In genomic region chr2:170341684-170342631, GRCh38 we compare ENCODE assay signal across 25 cellular contexts.
A peak's percentile ranks its signal among the peaks of the same experiment; 100 is the strongest.
DNase-seq lines count a peak whose midpoint lies in the region; ATAC-seq, FAIRE-seq and TF ChIP-seq lines count a peak whose summit lies in the region.
"Had no signal": no experiment of that assay in that cellular context is flagged by ENCODE, and none has a peak within 500 bp of the region (broad histone marks: within the 10 kb centered on the region; RNA-seq: fewer than 3 reads in every experiment).

No MANE protein-coding gene starts in this region.

- no peaks in the 10 kb centered on the region for H3K4me1 ChIP-seq in kidney (ENCODE audit: control insufficient read depth in 1 of 2, insufficient read depth in 1 of 2, low read depth in 1 of 2, low read length in 2 of 2)
- H3K4me1 ChIP-seq: esophagus muscularis mucosa, psoas muscle had no signal

- TF ChIP-seq EP300 in neural cell (conservative IDR thresholded peaks at IDR 0.05; ENCODE audit: poor library complexity, severe bottlenecking) = peak; percentile 86

- peak overlapping the region; percentile 5 for H3K4me3 ChIP-seq in neural cell (ENCODE audit: low read length)
- H3K4me3 ChIP-seq in kidney (ENCODE audit: low read length in 2 of 2) = no peak overlapping the region
- H3K4me3 ChIP-seq: esophagus muscularis mucosa, psoas muscle, skin epidermis, stomach had no signal

- TF ChIP-seq RAD21 in neural cell (conservative IDR thresholded peaks at IDR 0.05) = peak; percentile 23

- H3F3A ChIP-seq in neural cell (ENCODE audit: insufficient read depth, low read length, poor library complexity, severe bottlenecking) = no peaks in the 10 kb centered on the region

- no peak for TF ChIP-seq CTCF in neural cell (IDR thresholded peaks at IDR 0.05; ENCODE audit: poor library complexity, severe bottlenecking)
- TF ChIP-seq CTCF in type B pancreatic cell (conservative IDR thresholded peaks at IDR 0.05) = no peak
- no peak for TF ChIP-seq CTCF in kidney (IDR thresholded peaks at IDR 0.05; ENCODE audit: borderline replicate concordance, extremely low read depth, insufficient read depth)

- no peaks in the 10 kb centered on the region for H3K9me2 ChIP-seq in neural cell (ENCODE audit: insufficient read depth, low read length)

- H3K4me1 Mint-ChIP-seq in activated naive CD8-positive, alpha-beta T cell treated with anti-CD3 and anti-CD28 coated beads, Interleukin-2, amount 10 ng/mL, durations not matched to agents 7 days and 5 days = peaks cover 24% of the 10 kb centered on the region
- H3K4me1 Mint-ChIP-seq in activated naive CD8-positive, alpha-beta T cell treated with anti-CD3 and anti-CD28 coated beads, Interleukin-2, amount 50 U/mL, for 24 hours = peaks cover 17% of the 10 kb centered on the region
- peaks cover 4% of the 10 kb centered on the region for H3K4me1 Mint-ChIP-seq in type B pancreatic cell (ENCODE audit: unreplicated experiment)

- peak overlapping the region; percentile 29 for H3K9ac ChIP-seq in neural cell (ENCODE audit: low read length)
- no peak overlapping the region for H3K9ac ChIP-seq in kidney (ENCODE audit: low read length in 2 of 2)

- H3K27ac ChIP-seq in neural cell (ENCODE audit: low read length) = peak overlapping the region; percentile 80
- no peak overlapping the region for H3K27ac ChIP-seq in kidney (ENCODE audit: low read depth in 2 of 2, low read length in 2 of 2)
- H3K27ac ChIP-seq: esophagus muscularis mucosa, psoas muscle, skin epidermis, stomach had no signal

- peaks cover 2% of the 10 kb centered on the region for H3K27me3 Mint-ChIP-seq in activated naive CD8-positive, alpha-beta T cell treated with anti-CD3 and anti-CD28 coated beads, Interleukin-2, amount 10 ng/mL, durations not matched to agents 7 days and 5 days
- peaks cover 6% of the 10 kb centered on the region for H3K27me3 Mint-ChIP-seq in activated naive CD8-positive, alpha-beta T cell treated with anti-CD3 and anti-CD28 coated beads, Interleukin-2, amount 50 U/mL, for 24 hours
- H3K27me3 Mint-ChIP-seq in type B pancreatic cell = no peaks in the 10 kb centered on the region

- H2AFZ ChIP-seq in neural cell (ENCODE audit: low read depth, low read length) = no peak overlapping the region

- H3K4me3 Mint-ChIP-seq in activated naive CD8-positive, alpha-beta T cell treated with anti-CD3 and anti-CD28 coated beads, Interleukin-2, amount 10 ng/mL, durations not matched to agents 7 days and 5 days = no peak overlapping the region
- H3K4me3 Mint-ChIP-seq in activated naive CD8-positive, alpha-beta T cell treated with anti-CD3 and anti-CD28 coated beads, Interleukin-2, amount 50 U/mL, for 24 hours = no peak overlapping the region
- no peak overlapping the region for H3K4me3 Mint-ChIP-seq in type B pancreatic cell
- H3K4me3 Mint-ChIP-seq: activated naive CD4-positive, alpha-beta T cell treated with anti-CD3 and anti-CD28 coated beads, Interleukin-2, amount 10 ng/mL, durations not matched to agents 7 days and 5 days; neural crest cell had no signal

- H3K4me2 ChIP-seq in neural cell (ENCODE audit: low read length) = peak overlapping the region; percentile 32

- intact Hi-C loops in kidney (cut with DNase I) = no loop called here

- no peaks in the 10 kb centered on the region for H3K9me3 Mint-ChIP-seq in activated naive CD8-positive, alpha-beta T cell treated with anti-CD3 and anti-CD28 coated beads, Interleukin-2, amount 10 ng/mL, durations not matched to agents 7 days and 5 days
- no peaks in the 10 kb centered on the region for H3K9me3 Mint-ChIP-seq in activated naive CD8-positive, alpha-beta T cell treated with anti-CD3 and anti-CD28 coated beads, Interleukin-2, amount 50 U/mL, for 24 hours
- no peaks in the 10 kb centered on the region for H3K9me3 Mint-ChIP-seq in type B pancreatic cell
- H3K9me3 Mint-ChIP-seq: activated naive CD4-positive, alpha-beta T cell treated with anti-CD3 and anti-CD28 coated beads, Interleukin-2, amount 10 ng/mL, durations not matched to agents 7 days and 5 days; neural crest cell had no signal

- no peak for FAIRE-seq in kidney (lab: Jason Lieb, UNC)
- FAIRE-seq: astrocyte, G401.6 had no signal

- no peaks in the 10 kb centered on the region for H4K20me1 ChIP-seq in neural cell (ENCODE audit: insufficient read depth)

- H3K27ac Mint-ChIP-seq in activated naive CD8-positive, alpha-beta T cell treated with anti-CD3 and anti-CD28 coated beads, Interleukin-2, amount 10 ng/mL, durations not matched to agents 7 days and 5 days = no peak overlapping the region
- no peak overlapping the region for H3K27ac Mint-ChIP-seq in activated naive CD8-positive, alpha-beta T cell treated with anti-CD3 and anti-CD28 coated beads, Interleukin-2, amount 50 U/mL, for 24 hours
- H3K27ac Mint-ChIP-seq in type B pancreatic cell = no peak overlapping the region

- H3K9me3 ChIP-seq in neural cell (ENCODE audit: low read length) = no peaks in the 10 kb centered on the region
- H3K9me3 ChIP-seq in kidney (ENCODE audit: control insufficient read depth in 1 of 2, low read length in 2 of 2) = no peaks in the 10 kb centered on the region
- H3K9me3 ChIP-seq: Caco-2, esophagus muscularis mucosa, psoas muscle, stomach had no signal

- POLR2A ChIA-PET in activated naive CD8-positive, alpha-beta T cell treated with anti-CD3 and anti-CD28 coated beads, Interleukin-2, amount 10 ng/mL, durations not matched to agents 7 days and 5 days (lab: Charles Lee) = interaction anchor here (1.4 kb wide), 1 partner anchor 13 kb away, joined by 3 read pairs; no protein-coding TSS in a partner anchor

- H3K27me3 ChIP-seq in neural cell (ENCODE audit: insufficient read depth, low read depth, low read length) = no peaks in the 10 kb centered on the region
- H3K27me3 ChIP-seq: stomach had no signal

- ATAC-seq in activated naive CD8-positive, alpha-beta T cell treated with anti-CD3 and anti-CD28 coated beads, Interleukin-2, amount 10 ng/mL, durations not matched to agents 7 days and 5 days (ENCODE audit: low read depth) = peak; percentile 58
- ATAC-seq in activated naive CD8-positive, alpha-beta T cell treated with anti-CD3 and anti-CD28 coated beads, Interleukin-2, amount 50 U/mL, for 24 hours = no peak
- ATAC-seq: left cardiac atrium, psoas muscle had no signal

- no peaks in the 10 kb centered on the region for H3K36me3 ChIP-seq in neural cell (ENCODE audit: insufficient read depth, low read length)
- H3K36me3 ChIP-seq in kidney (ENCODE audit: control insufficient read depth in 1 of 2, insufficient read depth in 2 of 2, low read length in 2 of 2) = no peaks in the 10 kb centered on the region
- H3K36me3 ChIP-seq: esophagus muscularis mucosa, stomach had no signal

- no peaks in the 10 kb centered on the region for H3K36me3 Mint-ChIP-seq in activated naive CD8-positive, alpha-beta T cell treated with anti-CD3 and anti-CD28 coated beads, Interleukin-2, amount 10 ng/mL, durations not matched to agents 7 days and 5 days
- H3K36me3 Mint-ChIP-seq in activated naive CD8-positive, alpha-beta T cell treated with anti-CD3 and anti-CD28 coated beads, Interleukin-2, amount 50 U/mL, for 24 hours (ENCODE audit: low read depth) = no peaks in the 10 kb centered on the region
- no peaks in the 10 kb centered on the region for H3K36me3 Mint-ChIP-seq in type B pancreatic cell
- H3K36me3 Mint-ChIP-seq: activated naive CD4-positive, alpha-beta T cell treated with anti-CD3 and anti-CD28 coated beads, Interleukin-2, amount 10 ng/mL, durations not matched to agents 7 days and 5 days had no signal

- no peaks in the 10 kb centered on the region for H3K79me2 ChIP-seq in neural cell (replicated peaks; ENCODE audit: insufficient read depth, low read length)

- no peak for DNase-seq in activated naive CD8-positive, alpha-beta T cell treated with anti-CD3 and anti-CD28 coated beads, Interleukin-2, amount 10 ng/mL, durations not matched to agents 7 days and 5 days
- no peak for DNase-seq in activated naive CD8-positive, alpha-beta T cell treated with anti-CD3 and anti-CD28 coated beads, Interleukin-2, amount 50 U/mL, for 24 hours
- DNase-seq in NCI-H1694 (lab: John Stamatoyannopoulos, UW) (peak; percentile 22), NCI-H82 treated with DMSO at 0.1 percent for 48 hours (lab: John Stamatoyannopoulos, UW; ENCODE audit: unreplicated experiment) (peak; percentile 64), type B pancreatic cell (ENCODE audit: extremely low spot score, unreplicated experiment) (no peak), cortex of kidney (lab: John Stamatoyannopoulos, UW) (no peak), kidney (no peak)
- DNase-seq: activated naive CD4-positive, alpha-beta T cell treated with anti-CD3 and anti-CD28 coated beads, Interleukin-2, amount 10 ng/mL, durations not matched to agents 7 days and 5 days; activated T-cell treated with anti-CD3 and anti-CD28 coated beads for 4 hours; Caco-2; effector memory CD4-positive, alpha-beta T cell; Kasumi-1; left cardiac atrium; NCI-H1105 treated with DMSO at 0.1 percent for 48 hours; NCI-H774; psoas muscle; stimulated activated CD4-positive, alpha-beta T cell treated with anti-CD3 and anti-CD28 coated beads, Interleukin-2, amount 100 ng/mL, for 48 hours; stomach; trophoblast cell had no signal

TF ChIP-seq in neural cell, 6 proteins besides CTCF, POLR2A, EP300 and RAD21 (continues in another document):
- TF ChIP-seq EZH2 (IDR thresholded peaks at IDR 0.05; ENCODE audit: borderline replicate concordance, insufficient read depth, low read length, poor library complexity, severe bottlenecking) = no peak
- TF ChIP-seq SMC3 (conservative IDR thresholded peaks at IDR 0.05; ENCODE audit: poor library complexity) = peak; percentile 46
- no peak for TF ChIP-seq MXI1 (conservative IDR thresholded peaks at IDR 0.05; ENCODE audit: poor library complexity, severe bottlenecking)
- peak; percentile 70 for TF ChIP-seq POLR2AphosphoS5 (IDR thresholded peaks at IDR 0.05)
- no peak for TF ChIP-seq TAF1 (IDR thresholded peaks at IDR 0.05; ENCODE audit: low read depth)

Comparison
In these comparisons a context has a peak if more than half of its experiments do, and no peak if none do; other contexts are left out.
1. DNase-seq: peak in NCI-H1694 (single experiment) and NCI-H82 treated with DMSO at 0.1 percent for 48 hours (single experiment); none in activated naive CD8-positive, alpha-beta T cell treated with anti-CD3 and anti-CD28 coated beads, Interleukin-2, amount 10 ng/mL, durations not matched to agents 7 days and 5 days (single experiment), activated naive CD8-positive, alpha-beta T cell treated with anti-CD3 and anti-CD28 coated beads, Interleukin-2, amount 50 U/mL, for 24 hours (single experiment), type B pancreatic cell (single experiment), cortex of kidney (single experiment) and kidney (single experiment).